ENCODE assay signal across 9 cellular contexts in the genomic region with DNA sequence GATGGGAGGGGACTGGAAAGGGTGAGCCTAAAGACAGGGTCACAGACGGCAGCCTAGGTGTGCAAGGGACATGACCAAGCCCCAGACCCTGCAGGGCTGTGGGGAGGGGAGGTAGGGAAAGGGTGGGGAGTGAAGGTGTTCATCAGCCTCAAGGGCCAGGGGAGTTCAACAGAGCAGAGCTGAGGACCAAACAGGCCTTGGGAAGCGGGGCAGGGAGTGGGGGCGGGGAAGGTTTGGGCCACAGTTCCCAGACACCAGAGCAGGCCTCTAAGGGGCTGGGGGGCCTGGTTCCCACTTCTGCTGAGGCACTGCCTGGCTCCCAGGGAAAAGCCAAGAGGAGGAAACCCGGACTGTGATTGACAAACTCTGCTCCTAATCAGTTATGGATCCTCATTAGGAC.
"Had no signal": no experiment of that assay in that cellular context is flagged by ENCODE, and none has a peak within 500 bp of the region (broad histone marks: within the 10 kb centered on the region; RNA-seq: fewer than 3 reads in every experiment).

No MANE protein-coding gene starts in this region.

- H3K36me3 Mint-ChIP-seq: IgD-negative memory B cell had no signal

- H3K27ac ChIP-seq: GM23248, HL-60 had no signal

- DNase-seq: GM23248, GOT3, H7, HFFc6 had no signal

- H3K27ac Mint-ChIP-seq: HFFc6, IgD-negative memory B cell had no signal

- H3K4me1 Mint-ChIP-seq: IgD-negative memory B cell had no signal

- H3K4me1 ChIP-seq: HAP-1 had no signal

- H3K36me3 ChIP-seq: HAP-1 had no signal

- H3K9me3 Mint-ChIP-seq: IgD-negative memory B cell had no signal

- ATAC-seq: HCT116, HepG2 had no signal

- H3K4me3 ChIP-seq: GM23248, HAP-1 had no signal

- H3K4me3 Mint-ChIP-seq: HFFc6, IgD-negative memory B cell had no signal

- H3K9me3 ChIP-seq: HAP-1 had no signal
